8 cellular contexts compared by ENCODE assay signal in genomic region chr3:136752046-136752326, GRCh38. TPM values are rescaled to one million over a fixed set of nuclear protein-coding genes. Genes with fewer than 3 reads are reported as not detected.
DNase-seq lines count a peak whose midpoint lies in the region; ATAC-seq and TF ChIP-seq lines count a peak whose summit lies in the region.

No MANE protein-coding gene starts in this region.

- H3K4me3 Mint-ChIP-seq in CD4-positive, alpha-beta T cell, result peak overlapping the region; percentile 99

- DNase-seq in CD4-positive, alpha-beta T cell, result no peak
- peak; percentile 67 for DNase-seq in T1000 (lab: John Stamatoyannopoulos, UW)
- DNase-seq in foreskin keratinocyte, result no peak
- no peak for DNase-seq in prostate gland (ENCODE audit: low spot score)
- DNase-seq in Ammon's horn (ENCODE audit: low spot score), result no peak

- CTCF ChIA-PET in CD4-positive, alpha-beta T cell (lab: Charles Lee), result interaction anchor here (0.7 to 3.4 kb wide), 57 partner anchors 8 to 1421 kb away, joined by 3 to 81 read pairs (median 4); partner anchors contain the start of gene NCK1

- WGBS in prostate gland, result 0% methylated on average over 41 of the region's 41 CpGs

- H3K4me1 Mint-ChIP-seq in CD4-positive, alpha-beta T cell (ENCODE audit: low read depth), result peaks cover 46% of the 10 kb centered on the region

- H3K9me3 ChIP-seq in CD4-positive, alpha-beta T cell (ENCODE audit: control insufficient read depth, low read length), result no peaks in the 10 kb centered on the region
- no peaks in the 10 kb centered on the region for H3K9me3 ChIP-seq in prostate gland

- no peak for TF ChIP-seq POLR2A in prostate gland (IDR thresholded peaks at IDR 0.05)

- peak overlapping the region; percentile 84 to 98 for H3K4me3 ChIP-seq in prostate gland

- H3K27ac ChIP-seq in CD4-positive, alpha-beta T cell (ENCODE audit: low read depth, low read length), result peak overlapping the region; percentile 98
- H3K27ac ChIP-seq in foreskin keratinocyte (peak overlapping the region; percentile 90), prostate gland (peak overlapping the region; percentile 99)

- peaks cover 12% of the 10 kb centered on the region for H3K4me1 ChIP-seq in foreskin keratinocyte
- H3K4me1 ChIP-seq in prostate gland (replicated peaks), result no peaks in the 10 kb centered on the region

- no peaks in the 10 kb centered on the region for H3K27me3 Mint-ChIP-seq in CD4-positive, alpha-beta T cell

- H3K36me3 ChIP-seq in prostate gland, result no peaks in the 10 kb centered on the region

- POLR2A ChIA-PET in CD4-positive, alpha-beta T cell (lab: Charles Lee), result interaction anchor here (0.7 to 3.2 kb wide), 54 partner anchors 10 to 1435 kb away, joined by 3 to 188 read pairs (median 5); partner anchors contain the start of genes ARMC8, MSL2, NCK1 and PCCB

- H3K27me3 ChIP-seq in CD4-positive, alpha-beta T cell (ENCODE audit: control insufficient read depth, insufficient read depth, low read length), result no peaks in the 10 kb centered on the region
- H3K27me3 ChIP-seq in foreskin keratinocyte, result no peaks in the 10 kb centered on the region
- no peaks in the 10 kb centered on the region for H3K27me3 ChIP-seq in prostate gland (replicated peaks; ENCODE audit: insufficient read depth)

- intact Hi-C loops in CD4-positive, alpha-beta T cell (cut with DNase I, micrococcal nuclease), result loop anchor here (1.0 to 10.0 kb wide), 9 partner anchors 109 to 677 kb away; partner anchors contain the start of genes PCCB (in 2 of the 2) and MSL2 (in 1 of the 2)
- intact Hi-C loops in prostate gland (cut with DNase I), result loop anchor here (2.0 to 5.0 kb wide), 5 partner anchors 111 to 677 kb away; partner anchors contain the start of genes NCK1 and PCCB

- H3K27ac Mint-ChIP-seq in CD4-positive, alpha-beta T cell, result peak overlapping the region; percentile 97

- TF ChIP-seq CTCF in CD4-positive, alpha-beta T cell (IDR thresholded peaks at IDR 0.05), result no peak
- TF ChIP-seq CTCF in foreskin keratinocyte (conservative IDR thresholded peaks at IDR 0.05) (no peak), prostate gland (IDR thresholded peaks at IDR 0.05) (no peak)

- peak; percentile 19 for ATAC-seq in CD4-positive, alpha-beta T cell (ENCODE audit: poor library complexity)
- ATAC-seq in GM19043 (IDR thresholded peaks at IDR 0.05; ENCODE audit: low read depth, unreplicated experiment), result peak; percentile 7
- ATAC-seq in HG03196 (IDR thresholded peaks at IDR 0.05; ENCODE audit: unreplicated experiment), result peak; percentile 8
- peak; percentile 25 for ATAC-seq in foreskin keratinocyte
- no peak for ATAC-seq in GM18520 (IDR thresholded peaks at IDR 0.05; ENCODE audit: unreplicated experiment)

- H3K36me3 Mint-ChIP-seq in CD4-positive, alpha-beta T cell (ENCODE audit: low read depth), result peaks cover 20% of the 10 kb centered on the region

- H3K9me3 Mint-ChIP-seq in CD4-positive, alpha-beta T cell, result no peaks in the 10 kb centered on the region

RNA-seq across cellular contexts. Expression of gene STAG1, which starts 0.2 kb away (rescaled TPM):
- 10 to 100 TPM; 35.6 to 37.7 TPM for total RNA-seq in CD4-positive, alpha-beta T cell
- 18.9 and 19.7 TPM in 2 replicates for total RNA-seq in foreskin keratinocyte
- 4.0 and 4.9 TPM in 2 replicates for polyA plus RNA-seq in foreskin keratinocyte
- total RNA-seq in prostate gland, result 10 to 100 TPM; 21.9 to 34.1 TPM
